ENCODE assay signal across 23 cellular contexts in the genomic region with DNA sequence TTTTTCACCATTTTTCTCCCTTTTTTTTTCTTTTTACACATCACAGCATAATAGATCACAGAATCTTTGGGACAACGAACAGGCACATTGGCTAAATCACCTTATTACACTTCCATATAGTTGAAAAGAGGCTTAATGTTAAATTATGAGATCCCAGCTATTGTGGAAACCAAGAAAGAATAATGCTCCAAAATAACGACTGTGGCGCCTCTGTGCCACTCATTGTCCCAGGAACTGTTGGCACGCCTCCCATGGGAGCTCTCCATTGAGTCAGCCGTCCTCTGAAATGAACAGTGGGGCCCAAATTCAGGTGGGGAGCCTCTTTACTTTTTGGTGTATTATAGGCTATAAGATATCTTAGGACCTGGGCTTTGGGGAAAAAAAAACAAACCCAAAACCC.
DNase-seq lines count a peak whose midpoint lies in the region; ATAC-seq and TF ChIP-seq lines count a peak whose summit lies in the region.
"Had no signal": no experiment of that assay in that cellular context is flagged by ENCODE, and none has a peak within 500 bp of the region (broad histone marks: within the 10 kb centered on the region; RNA-seq: fewer than 3 reads in every experiment).

No MANE protein-coding gene starts in this region.

- DNase-seq in Right ventricle myocardium superior (peak; percentile 58), right atrium auricular region (ENCODE audit: low spot score) (no peak), globus pallidus (ENCODE audit: low spot score) (peak; percentile 74), midbrain (lab: John Stamatoyannopoulos, UW) (peak; percentile 53), superior temporal gyrus (ENCODE audit: extremely low spot score) (peak; percentile 84), NOMO-1 treated with dmso at 0.1 percent for 144 hours (lab: John Stamatoyannopoulos, UW; ENCODE audit: unreplicated experiment) (no peak), A673 (ENCODE audit: low spot score) (no peak), SIG-M5 (lab: John Stamatoyannopoulos, UW) (no peak)
- DNase-seq: activated CD4-positive, alpha-beta T cell treated with anti-CD3 and anti-CD28 coated beads for 48 hours; activated naive CD4-positive, alpha-beta T cell treated with anti-CD3 and anti-CD28 coated beads, Interleukin-2, amount 50 U/mL, for 16 hours; AML-193; CD4-positive, alpha-beta T cell; cortex of kidney; IMR-90; naive B cell; NCI-H1436 treated with DMSO at 0.1 percent for 48 hours; NCI-H774; stimulated activated naive CD4-positive, alpha-beta T cell treated with Interleukin-2 at 50 U/mL for 16 hours; T-cell had no signal

- no peak for ATAC-seq in Right ventricle myocardium superior (ENCODE audit: poor library complexity)
- ATAC-seq: A549, T-cell had no signal

- POLR2A ChIA-PET in A673 (lab: Charles Lee; ENCODE audit: low non-redundant PET) = no interaction called here

- H3K36me3 ChIP-seq in right atrium auricular region (no peaks in the 10 kb centered on the region), A673 (ENCODE audit: insufficient read depth, low read length, poor library complexity, severe bottlenecking) (no peaks in the 10 kb centered on the region)
- H3K36me3 ChIP-seq: thoracic aorta had no signal

- H3K4me1 ChIP-seq in right atrium auricular region = peaks cover 0 to 6% of the 10 kb centered on the region in 2 donors
- H3K4me1 ChIP-seq in A673 (ENCODE audit: insufficient read depth, low read length, poor library complexity, severe bottlenecking) = peaks cover 5% of the 10 kb centered on the region

- CTCF ChIA-PET in A673 (lab: Charles Lee) = no interaction called here

- no TSS peak for BruUV-seq in A673 (replicated peaks; lab: Mats Ljungman, UMichigan)

- H3K27me3 ChIP-seq in right atrium auricular region = no peaks in the 10 kb centered on the region
- no peaks in the 10 kb centered on the region for H3K27me3 ChIP-seq in A673 (replicated peaks; ENCODE audit: insufficient read depth, low read depth, low read length, poor library complexity)
- H3K27me3 ChIP-seq: hepatocyte had no signal

- H3K4me3 ChIP-seq in right atrium auricular region (no peak overlapping the region), A673 (ENCODE audit: low read depth, low read length, poor library complexity, severe bottlenecking) (no peak overlapping the region)
- H3K4me3 ChIP-seq: A549, GM23338, hepatocyte, thoracic aorta had no signal

- H3K9me3 ChIP-seq in right atrium auricular region (peaks cover 0 to 7% of the 10 kb centered on the region in 2 donors), A673 (ENCODE audit: low read depth, low read length, poor library complexity, severe bottlenecking) (no peaks in the 10 kb centered on the region)

- no peak for TF ChIP-seq CTCF in right atrium auricular region (IDR thresholded peaks at IDR 0.05)
- no peak for TF ChIP-seq CTCF in A673 (conservative IDR thresholded peaks at IDR 0.05; ENCODE audit: low read depth, low read length)

- intact Hi-C loops in Right ventricle myocardium superior (cut with DNase I) = no loop called here
- intact Hi-C loops in A673 (cut with micrococcal nuclease; ENCODE audit: unreplicated experiment) = no loop called here

- H3K27ac ChIP-seq in right atrium auricular region = peak overlapping the region in 1 of 2 donors; percentile 44
- H3K27ac ChIP-seq in A673 (ENCODE audit: low read depth, low read length, poor library complexity, severe bottlenecking) = no peak overlapping the region
- H3K27ac ChIP-seq: A549, hepatocyte, thoracic aorta had no signal

Comparison
In these comparisons a context has a peak if more than half of its experiments do, and no peak if none do; other contexts are left out.
1. DNase-seq: peak in Right ventricle myocardium superior (single experiment), globus pallidus (single experiment), midbrain (single experiment) and superior temporal gyrus (single experiment); none in right atrium auricular region (single experiment), NOMO-1 treated with dmso at 0.1 percent for 144 hours (single experiment), A673 (single experiment) and SIG-M5 (single experiment).